ENCODE assay signal across 1 cellular context in the genomic region with DNA sequence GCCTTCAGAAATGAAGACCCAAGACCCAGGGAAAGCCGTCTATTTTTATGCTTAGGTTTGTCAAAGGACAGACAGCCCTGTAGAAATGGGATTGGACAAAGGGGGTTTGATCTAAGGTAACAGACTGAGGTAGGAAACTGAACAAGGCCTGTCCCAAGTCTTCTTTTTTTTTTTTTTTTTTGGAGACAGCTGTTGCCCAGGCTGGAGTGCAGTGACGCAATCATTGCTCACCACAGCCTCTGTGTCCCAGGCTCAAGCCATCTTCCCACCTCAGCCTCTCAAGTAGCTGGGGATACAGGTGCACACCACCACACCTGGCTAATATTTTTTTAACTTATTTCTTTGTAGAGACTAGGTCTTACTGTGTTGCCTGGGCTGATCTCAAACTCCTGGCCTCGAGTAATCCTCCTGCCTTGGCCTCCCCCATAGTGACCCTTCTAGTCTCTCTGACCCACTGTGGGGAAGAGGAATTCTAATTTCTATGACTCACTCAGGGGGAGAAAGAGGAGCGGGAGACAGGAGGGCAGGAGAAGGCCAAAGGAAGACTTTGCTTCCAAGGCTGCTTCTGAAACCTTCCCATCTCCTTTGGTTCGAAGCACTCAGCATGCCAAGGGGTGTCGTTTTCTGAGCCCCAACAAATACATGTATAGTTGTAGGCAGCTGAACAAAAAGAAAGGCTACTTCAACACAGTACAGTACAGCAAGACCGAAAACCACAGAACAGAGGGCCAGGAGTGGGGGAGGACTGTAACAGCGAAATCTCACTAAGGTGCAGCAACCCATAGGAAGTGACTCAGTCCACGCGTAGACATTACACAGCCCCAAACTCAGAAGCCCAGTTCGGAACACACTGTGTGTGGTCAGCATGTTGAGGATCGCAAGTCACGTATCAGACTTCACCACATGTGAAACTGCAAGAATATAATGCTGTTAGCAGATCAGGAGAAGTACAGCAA.
TF ChIP-seq lines count a peak whose summit lies in the region.

No MANE protein-coding gene starts in this region.

TF ChIP-seq in GM12878, 131 proteins besides CTCF, POLR2A, EP300 and RAD21 (continued from another document):
- TF ChIP-seq ZBTB11 (CRISPR knock-in tag; IDR thresholded peaks at IDR 0.05): no peak
- peak; percentile 61; the same call in 1 of the 2 replicates for TF ChIP-seq HDGF (IDR thresholded peaks at IDR 0.05)
- peak; percentile 75 for TF ChIP-seq IKZF1 (conservative IDR thresholded peaks at IDR 0.05)
- TF ChIP-seq NR2C2 (IDR thresholded peaks at IDR 0.05; ENCODE audit: borderline replicate concordance, control insufficient read depth, insufficient read length, low read depth): no peak
- 0 out of 2 replicates have a peak, but pooled peaks have one; percentile 48 for TF ChIP-seq ZNF217 (IDR thresholded peaks at IDR 0.05)
- peak; percentile 45; the same call in 1 of the 2 replicates for TF ChIP-seq FOXK2 (IDR thresholded peaks at IDR 0.05)
- no peak for TF ChIP-seq SUZ12 (IDR thresholded peaks at IDR 0.05; ENCODE audit: unreplicated experiment)
- TF ChIP-seq NRF1 (conservative IDR thresholded peaks at IDR 0.05; ENCODE audit: low read depth, low read length): no peak
- no peak for TF ChIP-seq STAT3 (IDR thresholded peaks at IDR 0.05; ENCODE audit: low read depth, low read length)
- peak; percentile 98 for TF ChIP-seq MTA3 (IDR thresholded peaks at IDR 0.05; ENCODE audit: borderline replicate concordance, low read length)
- TF ChIP-seq KLF5 (IDR thresholded peaks at IDR 0.05; ENCODE audit: partially characterized antibody): peak; percentile 43
- peak; percentile 74; the same call in 1 of the 2 replicates for TF ChIP-seq TCF12 (IDR thresholded peaks at IDR 0.05; ENCODE audit: low read depth, low read length)
- no peak for TF ChIP-seq BMI1 (IDR thresholded peaks at IDR 0.05; ENCODE audit: borderline replicate concordance)
- TF ChIP-seq BRCA1 (IDR thresholded peaks at IDR 0.05; ENCODE audit: low read depth, low read length): no peak
- TF ChIP-seq MEF2A (IDR thresholded peaks at IDR 0.05; ENCODE audit: insufficient read depth, low read depth, low read length): 0 out of 2 replicates have a peak, but pooled peaks have one; percentile 17
- TF ChIP-seq, protein P1, sequence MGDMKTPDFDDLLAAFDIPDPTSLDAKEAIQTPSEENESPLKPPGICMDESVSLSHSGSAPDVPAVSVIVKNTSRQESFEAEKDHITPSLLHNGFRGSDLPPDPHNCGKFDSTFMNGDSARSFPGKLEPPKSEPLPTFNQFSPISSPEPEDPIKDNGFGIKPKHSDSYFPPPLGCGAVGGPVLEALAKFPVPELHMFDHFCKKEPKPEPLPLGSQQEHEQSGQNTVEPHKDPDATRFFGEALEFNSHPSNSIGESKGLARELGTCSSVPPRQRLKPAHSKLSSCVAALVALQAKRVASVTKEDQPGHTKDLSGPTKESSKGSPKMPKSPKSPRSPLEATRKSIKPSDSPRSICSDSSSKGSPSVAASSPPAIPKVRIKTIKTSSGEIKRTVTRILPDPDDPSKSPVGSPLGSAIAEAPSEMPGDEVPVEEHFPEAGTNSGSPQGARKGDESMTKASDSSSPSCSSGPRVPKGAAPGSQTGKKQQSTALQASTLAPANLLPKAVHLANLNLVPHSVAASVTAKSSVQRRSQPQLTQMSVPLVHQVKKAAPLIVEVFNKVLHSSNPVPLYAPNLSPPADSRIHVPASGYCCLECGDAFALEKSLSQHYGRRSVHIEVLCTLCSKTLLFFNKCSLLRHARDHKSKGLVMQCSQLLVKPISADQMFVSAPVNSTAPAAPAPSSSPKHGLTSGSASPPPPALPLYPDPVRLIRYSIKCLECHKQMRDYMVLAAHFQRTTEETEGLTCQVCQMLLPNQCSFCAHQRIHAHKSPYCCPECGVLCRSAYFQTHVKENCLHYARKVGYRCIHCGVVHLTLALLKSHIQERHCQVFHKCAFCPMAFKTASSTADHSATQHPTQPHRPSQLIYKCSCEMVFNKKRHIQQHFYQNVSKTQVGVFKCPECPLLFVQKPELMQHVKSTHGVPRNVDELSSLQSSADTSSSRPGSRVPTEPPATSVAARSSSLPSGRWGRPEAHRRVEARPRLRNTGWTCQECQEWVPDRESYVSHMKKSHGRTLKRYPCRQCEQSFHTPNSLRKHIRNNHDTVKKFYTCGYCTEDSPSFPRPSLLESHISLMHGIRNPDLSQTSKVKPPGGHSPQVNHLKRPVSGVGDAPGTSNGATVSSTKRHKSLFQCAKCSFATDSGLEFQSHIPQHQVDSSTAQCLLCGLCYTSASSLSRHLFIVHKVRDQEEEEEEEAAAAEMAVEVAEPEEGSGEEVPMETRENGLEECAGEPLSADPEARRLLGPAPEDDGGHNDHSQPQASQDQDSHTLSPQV (IDR thresholded peaks at IDR 0.05): no peak
- peak; percentile 91 for TF ChIP-seq CREM (IDR thresholded peaks at IDR 0.05; ENCODE audit: low read depth)
- peak; percentile 29; the same call in 1 of the 2 replicates for TF ChIP-seq SPI1 (IDR thresholded peaks at IDR 0.05; ENCODE audit: borderline replicate concordance, insufficient read depth, low read depth, low read length)
- no peak for TF ChIP-seq SREBF1 (IDR thresholded peaks at IDR 0.05; ENCODE audit: low read length)
- peak; percentile 85 for TF ChIP-seq NBN (IDR thresholded peaks at IDR 0.05)
- no peak for TF ChIP-seq SIN3A (IDR thresholded peaks at IDR 0.05; ENCODE audit: low read depth, low read length)
- TF ChIP-seq, protein P2, sequence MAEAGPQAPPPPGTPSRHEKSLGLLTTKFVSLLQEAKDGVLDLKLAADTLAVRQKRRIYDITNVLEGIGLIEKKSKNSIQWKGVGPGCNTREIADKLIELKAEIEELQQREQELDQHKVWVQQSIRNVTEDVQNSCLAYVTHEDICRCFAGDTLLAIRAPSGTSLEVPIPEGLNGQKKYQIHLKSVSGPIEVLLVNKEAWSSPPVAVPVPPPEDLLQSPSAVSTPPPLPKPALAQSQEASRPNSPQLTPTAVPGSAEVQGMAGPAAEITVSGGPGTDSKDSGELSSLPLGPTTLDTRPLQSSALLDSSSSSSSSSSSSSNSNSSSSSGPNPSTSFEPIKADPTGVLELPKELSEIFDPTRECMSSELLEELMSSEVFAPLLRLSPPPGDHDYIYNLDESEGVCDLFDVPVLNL (IDR thresholded peaks at IDR 0.05; ENCODE audit: low read depth, low read length): no peak
- peak; percentile 63 for TF ChIP-seq MEF2B (IDR thresholded peaks at IDR 0.05; ENCODE audit: partially characterized antibody, poor library complexity, severe bottlenecking)
- no peak for TF ChIP-seq NR2C1 (IDR thresholded peaks at IDR 0.05)
- no peak for TF ChIP-seq NFXL1 (IDR thresholded peaks at IDR 0.05; ENCODE audit: borderline replicate concordance)
- TF ChIP-seq TARDBP (IDR thresholded peaks at IDR 0.05; ENCODE audit: borderline replicate concordance): peak; percentile 33; the same call in 1 of the 2 replicates
- TF ChIP-seq EGR1 (IDR thresholded peaks at IDR 0.05; ENCODE audit: borderline replicate concordance in 1 of 2, low read depth in 2 of 2, low read length in 2 of 2): peak in 1 of 2 experiments; percentile 53; a peak in 1 of 3 replicates
- TF ChIP-seq ZNF24 (IDR thresholded peaks at IDR 0.05): no peak
- TF ChIP-seq MYB (IDR thresholded peaks at IDR 0.05; ENCODE audit: borderline replicate concordance, low read depth, low read length): no peak
- TF ChIP-seq SMAD1 (IDR thresholded peaks at IDR 0.05; ENCODE audit: low read depth, partially characterized antibody): no peak
- TF ChIP-seq, protein P3, sequence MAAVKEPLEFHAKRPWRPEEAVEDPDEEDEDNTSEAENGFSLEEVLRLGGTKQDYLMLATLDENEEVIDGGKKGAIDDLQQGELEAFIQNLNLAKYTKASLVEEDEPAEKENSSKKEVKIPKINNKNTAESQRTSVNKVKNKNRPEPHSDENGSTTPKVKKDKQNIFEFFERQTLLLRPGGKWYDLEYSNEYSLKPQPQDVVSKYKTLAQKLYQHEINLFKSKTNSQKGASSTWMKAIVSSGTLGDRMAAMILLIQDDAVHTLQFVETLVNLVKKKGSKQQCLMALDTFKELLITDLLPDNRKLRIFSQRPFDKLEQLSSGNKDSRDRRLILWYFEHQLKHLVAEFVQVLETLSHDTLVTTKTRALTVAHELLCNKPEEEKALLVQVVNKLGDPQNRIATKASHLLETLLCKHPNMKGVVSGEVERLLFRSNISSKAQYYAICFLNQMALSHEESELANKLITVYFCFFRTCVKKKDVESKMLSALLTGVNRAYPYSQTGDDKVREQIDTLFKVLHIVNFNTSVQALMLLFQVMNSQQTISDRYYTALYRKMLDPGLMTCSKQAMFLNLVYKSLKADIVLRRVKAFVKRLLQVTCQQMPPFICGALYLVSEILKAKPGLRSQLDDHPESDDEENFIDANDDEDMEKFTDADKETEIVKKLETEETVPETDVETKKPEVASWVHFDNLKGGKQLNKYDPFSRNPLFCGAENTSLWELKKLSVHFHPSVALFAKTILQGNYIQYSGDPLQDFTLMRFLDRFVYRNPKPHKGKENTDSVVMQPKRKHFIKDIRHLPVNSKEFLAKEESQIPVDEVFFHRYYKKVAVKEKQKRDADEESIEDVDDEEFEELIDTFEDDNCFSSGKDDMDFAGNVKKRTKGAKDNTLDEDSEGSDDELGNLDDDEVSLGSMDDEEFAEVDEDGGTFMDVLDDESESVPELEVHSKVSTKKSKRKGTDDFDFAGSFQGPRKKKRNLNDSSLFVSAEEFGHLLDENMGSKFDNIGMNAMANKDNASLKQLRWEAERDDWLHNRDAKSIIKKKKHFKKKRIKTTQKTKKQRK (IDR thresholded peaks at IDR 0.05; ENCODE audit: low read depth, low read length): no peak
- peak; percentile 84; the same call in 1 of the 2 replicates for TF ChIP-seq CBX5 (IDR thresholded peaks at IDR 0.05; ENCODE audit: low read depth)
